ENCODE assay signal across 9 cellular contexts in the genomic region with DNA sequence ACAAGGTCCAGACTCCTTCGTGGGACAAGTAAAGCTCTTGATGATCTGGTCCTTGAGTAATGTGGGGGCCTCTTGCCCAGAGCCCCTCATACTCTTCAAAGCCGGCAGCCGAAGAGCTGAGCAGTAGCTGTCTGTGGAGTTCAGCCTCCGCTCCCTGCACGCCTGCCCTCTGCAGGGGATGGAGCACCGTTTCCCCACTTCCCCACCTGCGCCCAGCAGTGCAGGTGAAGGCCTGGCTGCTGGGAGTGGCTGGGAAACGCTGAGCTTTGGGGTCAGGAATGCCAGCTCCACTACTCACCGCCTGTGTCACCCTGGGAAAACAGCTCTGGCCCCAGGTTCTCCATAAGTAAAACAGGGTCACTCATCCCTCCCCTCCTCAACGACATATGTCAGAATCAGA. TPM values are rescaled to one million over a fixed set of nuclear protein-coding genes. Genes with fewer than 3 reads are reported as not detected.
A peak's percentile ranks its signal among the peaks of the same experiment; 100 is the strongest.
DNase-seq lines count a peak whose midpoint lies in the region; ATAC-seq, FAIRE-seq and TF ChIP-seq lines count a peak whose summit lies in the region.
"Not testable (repeated sequence)": the region's sequence is repeated elsewhere in the genome, so short reads cannot be mapped to it uniquely, and the experiment has no call there.
"Had no signal": no experiment of that assay in that cellular context is flagged by ENCODE, and none has a peak within 500 bp of the region (broad histone marks: within the 10 kb centered on the region; RNA-seq: fewer than 3 reads in every experiment).

No MANE protein-coding gene starts in this region.

- H3K79me2 ChIP-seq in K562 (ENCODE audit: control insufficient read depth, insufficient read depth, low read length), result not testable (repeated sequence)

- FAIRE-seq in K562 (lab: Jason Lieb, UNC), result not testable (repeated sequence)

- not testable (repeated sequence) for H3K36me3 Mint-ChIP-seq in T-helper 17 cell (ENCODE audit: low read depth)

- H3K27ac Mint-ChIP-seq in T-helper 17 cell, result peak overlapping the region; percentile 91

- not testable (repeated sequence) for H3K9me1 ChIP-seq in K562 (ENCODE audit: control insufficient read depth, insufficient read depth, low read length)

- not testable (repeated sequence) for H4K20me1 ChIP-seq in K562 (replicated peaks; ENCODE audit: control insufficient read depth, insufficient read depth, low read length)

- not testable (repeated sequence) for DNase-seq in T-helper 17 cell; K562 (ENCODE audit: extremely low read depth in 1 of 4, low spot score in 3 of 4); fibroblast of the aortic adventitia (ENCODE audit: low read depth); lower leg skin (ENCODE audit: low spot score in 2 of 2)
- peak in 1 of 2 donors; percentile 85 for DNase-seq in vagina (ENCODE audit: extremely low spot score in 2 of 2)

- POLR2A ChIA-PET in K562 (lab: Yijun Ruan, JAX), result interaction anchor here (0.6 kb wide), 1 partner anchor 508 kb away, joined by 3 read pairs; no protein-coding TSS in a partner anchor

- TSS peak; percentile 95 for BruUV-seq in K562 (replicated peaks; lab: Mats Ljungman, UMichigan)

- TF ChIP-seq RAD21 in K562 (CRISPR knock-in tag; conservative IDR thresholded peaks at IDR 0.05 in 1 of 2, IDR thresholded peaks at IDR 0.05 in 1 of 2), result not testable (repeated sequence)

- not testable (repeated sequence) for TF ChIP-seq EP300 in K562 (IDR thresholded peaks at IDR 0.05; ENCODE audit: low read length)

- 39% methylated on average over 9 of the region's 10 CpGs for WGBS in K562 (ENCODE audit: insufficient coverage, low coverage, missing lambda C conversion rate)
- WGBS in lower leg skin, 2 donors, result 6 to 21% methylated on average over 8 to 9 of the region's 10 CpGs

- peak; percentile 5 for ATAC-seq in HG03354 (IDR thresholded peaks at IDR 0.05; ENCODE audit: poor library complexity, severe bottlenecking, unreplicated experiment)
- ATAC-seq in T-helper 17 cell, result not testable (repeated sequence)
- peak; percentile 5 for ATAC-seq in K562

- not testable (repeated sequence) for H3K4me1 Mint-ChIP-seq in T-helper 17 cell

- intact Hi-C loops in K562 (cut with micrococcal nuclease); lower leg skin (cut with DNase I; ENCODE audit: low total_unique reads); vagina (cut with DNase I): not testable (repeated sequence)

- in situ Hi-C loops in K562 (cut with MboI), result loop anchor here (5.0 to 25.0 kb wide), 4 partner anchors 65 to 1082 kb away; partner anchors contain the start of genes FAHD2B and NEURL3

- H3K4me2 ChIP-seq in K562 (ENCODE audit: insufficient read depth, low read length), result peak overlapping the region; percentile 71

- H3K4me3 ChIP-seq in GM12875 (ENCODE audit: low read depth, low read length) (peak overlapping the region; percentile 44), K562 (peak overlapping the region; percentile 44), fibroblast of the aortic adventitia (ENCODE audit: low read depth, low read length) (peak overlapping the region; percentile 52), lower leg skin (ENCODE audit: low read depth, poor library complexity, severe bottlenecking) (peak overlapping the region; percentile 17), rectal smooth muscle tissue (ENCODE audit: low read length) (peak overlapping the region; percentile 56), vagina (peak overlapping the region; percentile 51 to 55)

- peak overlapping the region; percentile 34 to 78; a peak in 3 of 4 replicates for H3K9ac ChIP-seq in K562 (ENCODE audit: insufficient read depth in 1 of 2, low read depth in 2 of 2, low read length in 2 of 2)
- H3K9ac ChIP-seq in rectal smooth muscle tissue (ENCODE audit: low read length), result not testable (repeated sequence)

- TF ChIP-seq CTCF in GM12875 (IDR thresholded peaks at IDR 0.05; ENCODE audit: borderline replicate concordance, insufficient read depth, low read depth, low read length); K562 (IDR thresholded peaks at IDR 0.05 in 2 of 3, conservative IDR thresholded peaks at IDR 0.05 in 1 of 3; ENCODE audit: insufficient read depth in 2 of 3, low read depth in 1 of 3, low read length in 3 of 3); fibroblast of the aortic adventitia (IDR thresholded peaks at IDR 0.05; ENCODE audit: insufficient read depth, low read length); lower leg skin (IDR thresholded peaks at IDR 0.05); vagina (IDR thresholded peaks at IDR 0.05): not testable (repeated sequence)

- not testable (repeated sequence) for H3K27ac ChIP-seq in K562 (ENCODE audit: extremely low read depth, low read depth, low read length); rectal smooth muscle tissue (ENCODE audit: low read depth, low read length)
- H3K27ac ChIP-seq in vagina, result peak overlapping the region; percentile 82

- H3K27me3 ChIP-seq in K562 (ENCODE audit: control insufficient read depth in 2 of 2, insufficient read depth in 2 of 2, low read length in 2 of 2); rectal smooth muscle tissue (ENCODE audit: control insufficient read depth, insufficient read depth, low read length); vagina: not testable (repeated sequence)

- TF ChIP-seq POLR2A in K562 (conservative IDR thresholded peaks at IDR 0.05); lower leg skin (IDR thresholded peaks at IDR 0.05); vagina (IDR thresholded peaks at IDR 0.05): not testable (repeated sequence)

- peak overlapping the region; percentile 79 for H3K4me3 Mint-ChIP-seq in T-helper 17 cell

- H3K27me3 Mint-ChIP-seq in T-helper 17 cell, result peaks cover 26% of the 10 kb centered on the region

- CTCF ChIA-PET in K562 (lab: Yijun Ruan, JAX; ENCODE audit: low intra/inter-chr PET ratio), result interaction anchor here (0.6 kb wide), 1 partner anchor 17 kb away, joined by 3 read pairs; no protein-coding TSS in a partner anchor

- not testable (repeated sequence) for H3K36me3 ChIP-seq in K562 (ENCODE audit: control insufficient read depth, insufficient read depth, low read length); rectal smooth muscle tissue (ENCODE audit: control insufficient read depth, insufficient read depth, low read length); vagina

- not testable (repeated sequence) for H3K9me3 ChIP-seq in T-helper 17 cell (ENCODE audit: control insufficient read depth, low read length, poor library complexity, severe bottlenecking); K562 (replicated peaks; ENCODE audit: control insufficient read depth, insufficient read depth, low read depth, low read length); vagina

- peak overlapping the region; percentile 86 for H2AFZ ChIP-seq in K562 (ENCODE audit: low read depth, low read length)

- H3K4me1 ChIP-seq in K562 (replicated peaks in 1 of 2; ENCODE audit: control insufficient read depth in 2 of 2, insufficient read depth in 2 of 2, low read length in 2 of 2); rectal smooth muscle tissue (ENCODE audit: control insufficient read depth, insufficient read depth, low read length); vagina: not testable (repeated sequence)

RNA-seq across cellular contexts. Expression of gene ANKRD36C, which starts 18.2 kb away (rescaled TPM):
- total RNA-seq in T-helper 17 cell, result 10 to 100 TPM; 78.1 to 93.0 TPM
- total RNA-seq in K562 (2011; cell fraction: chromatin; rRNA removed; ENCODE audit: low replicate concordance), result 118 and 313 TPM in 2 replicates
- 51.0 and 71.8 TPM in 2 replicates for total RNA-seq in K562 (2011; cell fraction: nucleolus; rRNA removed)
- 102 and 124 TPM in 2 replicates for total RNA-seq in K562 (2011; cell fraction: nucleoplasm; rRNA removed)
- total RNA-seq in K562 (2014; rRNA removed), result 23.2 and 23.6 TPM in 2 replicates
- 44.4 and 45.3 TPM in 2 replicates for total RNA-seq in K562 (2014; rRNA removed; fragmentation: Illumina TruSeq; extraction: Trizol)
- 50.0 and 51.6 TPM in 2 replicates for total RNA-seq in K562 (2015; rRNA removed; fragmentation: Illumina TruSeq; extraction: Trizol)
- total RNA-seq in K562 (2021), result 26.4 and 26.6 TPM in 2 replicates
- 10.6 and 11.9 TPM in 2 replicates for polyA plus RNA-seq in K562 (2011; rRNA removed)
- polyA plus RNA-seq in K562 (2011; cell fraction: cytosol; rRNA removed), result 1.2 and 1.7 TPM in 2 replicates
- 39.1 and 44.8 TPM in 2 replicates for polyA plus RNA-seq in K562 (2011; cell fraction: nucleus; rRNA removed)
- polyA plus RNA-seq in K562 (2012), result 5.6 and 7.4 TPM in 2 replicates
- 6.7 and 7.3 TPM in 2 replicates for polyA plus RNA-seq in K562 (2014; fragmentation: Illumina TruSeq; extraction: Trizol)
- polyA plus RNA-seq in K562 (2014; fragmentation: Nextera tagmentation; extraction: Ambion mirVana), result 10 to 100 TPM in 1 of 2 experiments, 1 to 10 TPM in 1; 4.4 to 11.9 TPM
- polyA plus RNA-seq in K562 (2014; rRNA removed), result 6.4 and 8.4 TPM in 2 replicates
- polyA minus RNA-seq in K562 (2011; rRNA and poly(A)+ RNA removed), result 116 and 173 TPM in 2 replicates
- polyA minus RNA-seq in K562 (2011; cell fraction: cytosol; rRNA and poly(A)+ RNA removed), result 10.6 and 15.7 TPM in 2 replicates
- 179 and 403 TPM in 2 replicates for polyA minus RNA-seq in K562 (2011; cell fraction: nucleus; rRNA and poly(A)+ RNA removed)
- 69.1 and 94.5 TPM in 2 replicates for total RNA-seq in fibroblast of the aortic adventitia (ENCODE audit: low replicate concordance)
- 10 to 100 TPM; 15.4 to 29.7 (median 15.5) TPM for total RNA-seq in lower leg skin
- 36.6 TPM for total RNA-seq in vagina

RNA-seq across cellular contexts. Expression of gene GPAT2, which starts 24.9 kb away (rescaled TPM):
- total RNA-seq in T-helper 17 cell, result 1 to 10 TPM; 1.2 to 5.0 TPM
- total RNA-seq in K562 (2011; cell fraction: chromatin; rRNA removed; ENCODE audit: low replicate concordance), result 0.12 TPM in 2 replicates
- under 0.01 and 0.39 TPM in 2 replicates for total RNA-seq in K562 (2011; cell fraction: nucleolus; rRNA removed)
- total RNA-seq in K562 (2011; cell fraction: nucleoplasm; rRNA removed), result not detected in 2 replicates
- 0.14 and 0.33 TPM in 2 replicates for total RNA-seq in K562 (2014; rRNA removed)
- not detected in 2 replicates for total RNA-seq in K562 (2014; rRNA removed; fragmentation: Illumina TruSeq; extraction: Trizol)
- 0.11 and 0.38 TPM in 2 replicates for total RNA-seq in K562 (2015; rRNA removed; fragmentation: Illumina TruSeq; extraction: Trizol)
- 0.33 and 0.94 TPM in 2 replicates for total RNA-seq in K562 (2021)
- polyA plus RNA-seq in K562 (2011; rRNA removed), result not detected in 2 replicates
- polyA plus RNA-seq in K562 (2011; cell fraction: cytosol; rRNA removed), result 0.03 and 0.25 TPM in 2 replicates
- polyA plus RNA-seq in K562 (2011; cell fraction: nucleus; rRNA removed), result 0.34 and 0.55 TPM in 2 replicates
- 0.33 and 1.1 TPM in 2 replicates for polyA plus RNA-seq in K562 (2012)
- polyA plus RNA-seq in K562 (2014; fragmentation: Illumina TruSeq; extraction: Trizol), result 0.30 TPM in 2 replicates
- under 1 TPM in 1 of 2 experiments, not detected in 1; 0.01 TPM for polyA plus RNA-seq in K562 (2014; fragmentation: Nextera tagmentation; extraction: Ambion mirVana)
- polyA plus RNA-seq in K562 (2014; rRNA removed), result 0.42 and 1.2 TPM in 2 replicates
- not detected in 2 replicates for polyA minus RNA-seq in K562 (2011; rRNA and poly(A)+ RNA removed)
- not detected in 2 replicates for polyA minus RNA-seq in K562 (2011; cell fraction: cytosol; rRNA and poly(A)+ RNA removed)
- 0.11 and 0.94 TPM in 2 replicates for polyA minus RNA-seq in K562 (2011; cell fraction: nucleus; rRNA and poly(A)+ RNA removed)
- total RNA-seq in fibroblast of the aortic adventitia (ENCODE audit: low replicate concordance), result 10.2 TPM in 1 of 2 replicates, not detected in the other
- 1 to 10 TPM in 3 of 4 donors, under 1 TPM in 1; 0.38 to 3.6 (median 1.4) TPM for total RNA-seq in lower leg skin
- 1.2 TPM for total RNA-seq in vagina
- total RNA-seq: Daoy had no signal
